In the genomic region with DNA sequence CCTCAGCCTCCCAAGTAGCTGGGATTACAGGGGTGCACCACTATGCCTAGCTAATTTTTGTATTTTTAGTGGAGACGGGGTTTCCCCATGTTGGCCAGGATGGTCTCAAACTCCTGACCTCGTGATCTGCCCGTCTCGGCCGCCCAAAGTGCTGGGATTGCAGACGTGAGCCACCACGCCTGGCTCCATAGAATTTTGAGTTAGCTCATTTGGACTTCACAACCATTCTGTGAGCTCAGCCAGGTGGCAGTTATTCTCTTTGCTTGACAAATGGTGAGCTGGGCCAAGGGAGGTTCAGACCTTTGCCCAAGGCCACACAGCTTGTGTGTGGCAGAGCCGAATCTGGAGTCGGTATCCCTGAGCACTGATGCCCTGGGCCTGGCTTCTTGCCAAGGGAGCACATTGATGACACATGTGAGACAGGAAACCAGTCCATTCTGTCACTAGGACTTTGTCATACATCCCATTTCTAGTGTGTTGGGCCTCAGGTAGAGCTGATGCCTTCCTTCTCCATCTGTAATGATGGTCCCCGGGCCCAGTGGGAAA, we compare ENCODE assay signal across 15 cellular contexts. TPM values are rescaled to one million over a fixed set of nuclear protein-coding genes. Genes with fewer than 3 reads are reported as not detected.
DNase-seq lines count a peak whose midpoint lies in the region; ATAC-seq and TF ChIP-seq lines count a peak whose summit lies in the region.
"Had no signal": no experiment of that assay in that cellular context is flagged by ENCODE, and none has a peak within 500 bp of the region (broad histone marks: within the 10 kb centered on the region; RNA-seq: fewer than 3 reads in every experiment).

No MANE protein-coding gene starts in this region.

- ATAC-seq in left lobe of liver (peak; percentile 93), GM21367 (IDR thresholded peaks at IDR 0.05; ENCODE audit: unreplicated experiment) (no peak)
- ATAC-seq: CD8-positive, alpha-beta T cell had no signal

- H3K9me3 ChIP-seq in BE2C (no peaks in the 10 kb centered on the region), breast epithelium (no peaks in the 10 kb centered on the region)
- H3K9me3 ChIP-seq: HAP-1 had no signal

- H3K36me3 ChIP-seq in BE2C (peaks cover 29% of the 10 kb centered on the region), breast epithelium (no peaks in the 10 kb centered on the region)
- H3K36me3 ChIP-seq: HAP-1 had no signal

- H3K27ac ChIP-seq in breast epithelium = no peak overlapping the region

- TF ChIP-seq POLR2A in breast epithelium (IDR thresholded peaks at IDR 0.05) = no peak

- H3K27me3 ChIP-seq in BE2C (no peaks in the 10 kb centered on the region), breast epithelium (no peaks in the 10 kb centered on the region)

- intact Hi-C loops in breast epithelium (cut with DNase I; ENCODE audit: low total_unique reads) = no loop called here

- no peak overlapping the region for H3K4me3 ChIP-seq in BE2C (ENCODE audit: low read depth, low read length)
- H3K4me3 ChIP-seq in breast epithelium = no peak overlapping the region
- H3K4me3 ChIP-seq: HAP-1 had no signal

- TF ChIP-seq CTCF in BE2C (IDR thresholded peaks at IDR 0.05; ENCODE audit: low read depth, low read length) (no peak), breast epithelium (IDR thresholded peaks at IDR 0.05) (no peak)

- DNase-seq in BE2C (peak; percentile 72), COLO668 (lab: John Stamatoyannopoulos, UW; ENCODE audit: unreplicated experiment) (peak; percentile 10), RPMI7951 (ENCODE audit: low read depth) (peak; percentile 40), left lobe of liver (ENCODE audit: low spot score) (peak; percentile 83), glomerular visceral epithelial cell (ENCODE audit: extremely low spot score) (no peak), breast epithelium (ENCODE audit: low spot score in 2 of 2) (no peak)
- DNase-seq: CD8-positive, alpha-beta T cell; EL; IMR-90; NCI-H146; NCI-H446 treated with DMSO at 0.1 percent for 48 hours; NCI-H748 treated with DMSO at 0.1 percent for 48 hours; SIG-M5 had no signal

- H3K4me1 ChIP-seq in BE2C (peaks cover 13% of the 10 kb centered on the region), breast epithelium (no peaks in the 10 kb centered on the region)
- H3K4me1 ChIP-seq: HAP-1 had no signal

RNA-seq across cellular contexts. Expression of a gene that starts 17.6 kb away (rescaled TPM):
- polyA plus RNA-seq in BE2C (2012; ENCODE audit: insufficient read depth, insufficient read length, low read depth) = 145 TPM
- total RNA-seq in RPMI7951 (2014; rRNA removed; shearing (Covaris generic)) = 5.9 and 6.9 TPM in 2 replicates
- 1.5 TPM for total RNA-seq in left lobe of liver
- total RNA-seq in breast epithelium = 10 to 100 TPM in 1 of 3 donors, 1 to 10 TPM in 2; 8.8 to 10.6 (median 8.8) TPM

RNA-seq across cellular contexts. Expression of a gene that starts 26.2 kb away (rescaled TPM):
- polyA plus RNA-seq in BE2C (2012; ENCODE audit: insufficient read depth, insufficient read length, low read depth) = 4.2 TPM
- total RNA-seq in RPMI7951 (2014; rRNA removed; shearing (Covaris generic)) = 2.5 and 5.1 TPM in 2 replicates
- 16.3 TPM for total RNA-seq in left lobe of liver
- 10 to 100 TPM; 32.0 to 43.6 (median 40.2) TPM for total RNA-seq in breast epithelium

RNA-seq across cellular contexts. Expression of a gene that starts 48.4 kb away (rescaled TPM):
- polyA plus RNA-seq in BE2C (2012; ENCODE audit: insufficient read depth, insufficient read length, low read depth) = 39.5 TPM
- total RNA-seq in RPMI7951 (2014; rRNA removed; shearing (Covaris generic)) = 73.5 and 83.3 TPM in 2 replicates
- total RNA-seq in left lobe of liver (1.4 TPM), breast epithelium (1 to 10 TPM; 5.4 to 9.8 (median 6.7) TPM)

RNA-seq across cellular contexts. Expression of a gene that starts 56.0 kb away (rescaled TPM):
- 64.6 TPM for polyA plus RNA-seq in BE2C (2012; ENCODE audit: insufficient read depth, insufficient read length, low read depth)
- total RNA-seq in RPMI7951 (2014; rRNA removed; shearing (Covaris generic)) = 26.1 and 26.8 TPM in 2 replicates
- total RNA-seq in left lobe of liver (25.1 TPM), breast epithelium (10 to 100 TPM; 32.1 to 49.0 (median 39.8) TPM)

Comparison
In these comparisons a context has a peak if more than half of its experiments do, and no peak if none do; other contexts are left out.
1. DNase-seq: peak in BE2C (single experiment), COLO668 (single experiment), RPMI7951 (single experiment) and left lobe of liver (single experiment); none in glomerular visceral epithelial cell (single experiment) and breast epithelium (0 of 2).